Comparison of ENCODE assay signal across 1 cellular context in genomic region chr10:102853944-102854694, GRCh38.
TF ChIP-seq lines count a peak whose summit lies in the region.

A gene with protein sequence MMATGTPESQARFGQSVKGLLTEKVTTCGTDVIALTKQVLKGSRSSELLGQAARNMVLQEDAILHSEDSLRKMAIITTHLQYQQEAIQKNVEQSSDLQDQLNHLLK (plus strand): TSS chr10:102854259. CDS start chr10:102854287, 28 bp downstream.

TF ChIP-seq in K562, 482 proteins besides CTCF, POLR2A, EP300 and RAD21 (continued from another document):
- TF ChIP-seq MBD1 (CRISPR knock-in tag; IDR thresholded peaks at IDR 0.05) (no peak), ZNF143 (CRISPR knock-in tag; IDR thresholded peaks at IDR 0.05) (peak; percentile 90), KLF16 (IDR thresholded peaks at IDR 0.05) (peak; percentile 84), ZNF124 (CRISPR knock-in tag; IDR thresholded peaks at IDR 0.05) (no peak), SP2 (IDR thresholded peaks at IDR 0.05; ENCODE audit: extremely low read depth, low read depth, low read length, poor library complexity, severe bottlenecking) (no peak), TCFL5 (CRISPR knock-in tag; conservative IDR thresholded peaks at IDR 0.05) (no peak), TFAM (CRISPR knock-in tag; conservative IDR thresholded peaks at IDR 0.05) (no peak), MED1 (CRISPR knock-in tag; IDR thresholded peaks at IDR 0.05; ENCODE audit: borderline replicate concordance) (no peak), KDM2B (CRISPR knock-in tag; IDR thresholded peaks at IDR 0.05) (no peak), NR3C1 (CRISPR knock-in tag; IDR thresholded peaks at IDR 0.05) (no peak), RBM25 (IDR thresholded peaks at IDR 0.05; ENCODE audit: low read depth, low read length, severe bottlenecking) (no peak), CREB1 (IDR thresholded peaks at IDR 0.05) (peak; percentile 72), CREB1 (CRISPR knock-in tag; IDR thresholded peaks at IDR 0.05) (peak; percentile 79), GTF2F1 (IDR thresholded peaks at IDR 0.05; ENCODE audit: low read depth, low read length) (no peak), PHF20 (IDR thresholded peaks at IDR 0.05; ENCODE audit: partially characterized antibody) (peak; percentile 83), ZNF12 (CRISPR knock-in tag; IDR thresholded peaks at IDR 0.05) (no peak), RBFOX2 (IDR thresholded peaks at IDR 0.05; ENCODE audit: low read depth, low read length) (peak; percentile 93), CEBPB (tag; IDR thresholded peaks at IDR 0.05) (peak; percentile 75), GABPA (tag; conservative IDR thresholded peaks at IDR 0.05; ENCODE audit: low read depth) (peak; percentile 81), ZNF146 (CRISPR knock-in tag; IDR thresholded peaks at IDR 0.05; ENCODE audit: unreplicated experiment) (no peak), FOXJ2 (tag; IDR thresholded peaks at IDR 0.05) (no peak), ZNF764 (CRISPR knock-in tag; IDR thresholded peaks at IDR 0.05; ENCODE audit: low read depth) (no peak), MITF (IDR thresholded peaks at IDR 0.05) (no peak), JUNB (CRISPR knock-in tag; conservative IDR thresholded peaks at IDR 0.05) (no peak), RUNX1 (IDR thresholded peaks at IDR 0.05; ENCODE audit: low read depth) (no peak), ZNF589 (CRISPR knock-in tag; IDR thresholded peaks at IDR 0.05; ENCODE audit: low read depth) (0 out of 2 replicates have a peak, but pooled peaks have one; percentile 55), NR2F6 (CRISPR knock-in tag; IDR thresholded peaks at IDR 0.05) (no peak), MXD1 (CRISPR knock-in tag; IDR thresholded peaks at IDR 0.05; ENCODE audit: borderline replicate concordance, poor library complexity, severe bottlenecking) (no peak), TCF7 (IDR thresholded peaks at IDR 0.05; ENCODE audit: borderline replicate concordance) (no peak), ZFP30 (CRISPR knock-in tag; IDR thresholded peaks at IDR 0.05; ENCODE audit: borderline replicate concordance) (no peak), RBM34 (IDR thresholded peaks at IDR 0.05; ENCODE audit: borderline replicate concordance, insufficient read depth, low read length) (no peak), KLF1 (tag; IDR thresholded peaks at IDR 0.05) (no peak), NRF1 (conservative IDR thresholded peaks at IDR 0.05 in 1 of 2, IDR thresholded peaks at IDR 0.05 in 1 of 2) (peak; percentile 94 to 95), NFXL1 (CRISPR knock-in tag; IDR thresholded peaks at IDR 0.05) (no peak), CHD4 (IDR thresholded peaks at IDR 0.05; ENCODE audit: insufficient read depth, insufficient replicate concordance, low read depth, low read length, poor library complexity, severe bottlenecking) (no peak), ILF3 (IDR thresholded peaks at IDR 0.05; ENCODE audit: borderline replicate concordance) (no peak), SETDB1 (IDR thresholded peaks at IDR 0.05; ENCODE audit: low read length) (no peak), REST (CRISPR knock-in tag; IDR thresholded peaks at IDR 0.05; ENCODE audit: low read depth) (no peak), HNRNPLL (IDR thresholded peaks at IDR 0.05; ENCODE audit: low read depth, low read length, poor library complexity, severe bottlenecking) (peak; percentile 45), ZNF592 (IDR thresholded peaks at IDR 0.05) (peak; percentile 65), PHTF2 (CRISPR knock-in tag; IDR thresholded peaks at IDR 0.05) (no peak), SMAD4 (CRISPR knock-in tag; conservative IDR thresholded peaks at IDR 0.05) (peak; percentile 52; the same call in 1 of the 2 replicates), SRF (CRISPR knock-in tag; IDR thresholded peaks at IDR 0.05) (no peak), ZNF644 (tag; IDR thresholded peaks at IDR 0.05; ENCODE audit: low read depth) (no peak)
- TF ChIP-seq, protein P1, sequence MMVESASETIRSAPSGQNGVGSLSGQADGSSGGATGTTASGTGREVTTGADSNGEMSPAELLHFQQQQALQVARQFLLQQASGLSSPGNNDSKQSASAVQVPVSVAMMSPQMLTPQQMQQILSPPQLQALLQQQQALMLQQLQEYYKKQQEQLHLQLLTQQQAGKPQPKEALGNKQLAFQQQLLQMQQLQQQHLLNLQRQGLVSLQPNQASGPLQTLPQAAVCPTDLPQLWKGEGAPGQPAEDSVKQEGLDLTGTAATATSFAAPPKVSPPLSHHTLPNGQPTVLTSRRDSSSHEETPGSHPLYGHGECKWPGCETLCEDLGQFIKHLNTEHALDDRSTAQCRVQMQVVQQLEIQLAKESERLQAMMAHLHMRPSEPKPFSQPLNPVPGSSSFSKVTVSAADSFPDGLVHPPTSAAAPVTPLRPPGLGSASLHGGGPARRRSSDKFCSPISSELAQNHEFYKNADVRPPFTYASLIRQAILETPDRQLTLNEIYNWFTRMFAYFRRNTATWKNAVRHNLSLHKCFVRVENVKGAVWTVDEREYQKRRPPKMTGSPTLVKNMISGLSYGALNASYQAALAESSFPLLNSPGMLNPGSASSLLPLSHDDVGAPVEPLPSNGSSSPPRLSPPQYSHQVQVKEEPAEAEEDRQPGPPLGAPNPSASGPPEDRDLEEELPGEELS (CRISPR knock-in tag; IDR thresholded peaks at IDR 0.05; ENCODE audit: borderline replicate concordance), result no peak
- TF ChIP-seq, protein P2, sequence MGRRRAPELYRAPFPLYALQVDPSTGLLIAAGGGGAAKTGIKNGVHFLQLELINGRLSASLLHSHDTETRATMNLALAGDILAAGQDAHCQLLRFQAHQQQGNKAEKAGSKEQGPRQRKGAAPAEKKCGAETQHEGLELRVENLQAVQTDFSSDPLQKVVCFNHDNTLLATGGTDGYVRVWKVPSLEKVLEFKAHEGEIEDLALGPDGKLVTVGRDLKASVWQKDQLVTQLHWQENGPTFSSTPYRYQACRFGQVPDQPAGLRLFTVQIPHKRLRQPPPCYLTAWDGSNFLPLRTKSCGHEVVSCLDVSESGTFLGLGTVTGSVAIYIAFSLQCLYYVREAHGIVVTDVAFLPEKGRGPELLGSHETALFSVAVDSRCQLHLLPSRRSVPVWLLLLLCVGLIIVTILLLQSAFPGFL (CRISPR knock-in tag; IDR thresholded peaks at IDR 0.05), result no peak
- TF ChIP-seq, protein P3, sequence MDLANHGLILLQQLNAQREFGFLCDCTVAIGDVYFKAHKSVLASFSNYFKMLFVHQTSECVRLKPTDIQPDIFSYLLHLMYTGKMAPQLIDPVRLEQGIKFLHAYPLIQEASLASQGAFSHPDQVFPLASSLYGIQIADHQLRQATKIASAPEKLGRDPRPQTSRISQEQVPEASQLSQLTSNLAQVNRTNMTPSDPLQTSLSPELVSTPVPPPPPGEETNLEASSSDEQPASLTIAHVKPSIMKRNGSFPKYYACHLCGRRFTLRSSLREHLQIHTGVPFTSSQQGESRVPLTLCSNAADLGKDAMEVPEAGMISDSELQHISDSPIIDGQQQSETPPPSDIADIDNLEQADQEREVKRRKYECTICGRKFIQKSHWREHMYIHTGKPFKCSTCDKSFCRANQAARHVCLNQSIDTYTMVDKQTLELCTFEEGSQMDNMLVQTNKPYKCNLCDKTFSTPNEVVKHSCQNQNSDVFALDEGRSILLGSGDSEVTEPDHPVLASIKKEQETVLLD (IDR thresholded peaks at IDR 0.05), result peak; percentile 81
